ENCODE assay signal across 19 cellular contexts in the genomic region with DNA sequence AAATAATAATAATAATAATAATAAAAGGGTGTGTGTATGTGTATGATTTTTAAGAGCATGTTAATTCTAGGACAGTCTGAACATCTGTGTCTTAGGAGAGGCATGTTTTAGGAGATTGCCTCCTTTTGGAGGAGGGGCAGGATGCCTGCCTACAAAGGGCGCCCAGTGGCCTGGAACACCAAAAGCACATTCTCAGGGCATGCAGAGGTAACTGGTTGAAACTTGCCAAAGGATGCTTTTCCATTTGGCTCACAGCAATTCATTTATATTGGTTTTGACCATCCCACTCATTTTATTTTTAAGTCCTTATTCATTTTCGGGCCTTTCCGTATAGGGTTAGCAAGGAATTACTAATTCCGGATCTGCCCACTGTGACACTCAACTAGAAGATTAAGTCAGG. TPM values are rescaled to one million over a fixed set of nuclear protein-coding genes. Genes with fewer than 3 reads are reported as not detected.
DNase-seq lines count a peak whose midpoint lies in the region; ATAC-seq, FAIRE-seq and TF ChIP-seq lines count a peak whose summit lies in the region.
"Had no signal": no experiment of that assay in that cellular context is flagged by ENCODE, and none has a peak within 500 bp of the region (broad histone marks: within the 10 kb centered on the region; RNA-seq: fewer than 3 reads in every experiment).

No MANE protein-coding gene starts in this region.

- no peak overlapping the region for H3K56ac ChIP-seq in mesendoderm (ENCODE audit: low read length)

- no peak overlapping the region for H2AK5ac ChIP-seq in mesendoderm (ENCODE audit: low read length)

- in situ Hi-C loops in mammary epithelial cell (cut with MboI; ENCODE audit: low sequenced_read_pairs in 2 of 2), result no loop called here

- peak overlapping the region; percentile 96 for H3K9ac ChIP-seq in mammary epithelial cell (ENCODE audit: insufficient read depth, low read length)
- H3K9ac ChIP-seq in mesendoderm (ENCODE audit: low read length), result no peak overlapping the region
- H3K9ac ChIP-seq: parathyroid adenoma had no signal

- TF ChIP-seq CTCF in mammary epithelial cell (conservative IDR thresholded peaks at IDR 0.05 in 1 of 2, IDR thresholded peaks at IDR 0.05 in 1 of 2; ENCODE audit: extremely low read depth in 1 of 2, insufficient read depth in 1 of 2, low read depth in 1 of 2, low read length in 2 of 2), result no peak

- H3K4ac ChIP-seq in mesendoderm (ENCODE audit: low read depth, low read length), result no peak overlapping the region

- H2BK5ac ChIP-seq in mesendoderm (ENCODE audit: low read length), result no peak overlapping the region

- dilution Hi-C loops in mammary epithelial cell (cut with HindIII; ENCODE audit: low sequenced_read_pairs), result no loop called here

- H3K36me3 ChIP-seq in mammary epithelial cell (ENCODE audit: insufficient read depth, low read length) (no peaks in the 10 kb centered on the region), mesendoderm (ENCODE audit: control insufficient read depth, insufficient read depth, low read length) (no peaks in the 10 kb centered on the region)
- H3K36me3 ChIP-seq: sigmoid colon had no signal

- no TSS peak for BruUV-seq in mammary epithelial cell (replicated peaks; lab: Mats Ljungman, UMichigan)

- peak overlapping the region; percentile 74 for H3K4me2 ChIP-seq in mammary epithelial cell (ENCODE audit: insufficient read depth, low read depth, low read length)
- H3K4me2 ChIP-seq in mesendoderm (ENCODE audit: low read length), result no peak overlapping the region

- H3K4me1 ChIP-seq in mammary epithelial cell (ENCODE audit: insufficient read depth, low read length), result peaks cover 51% of the 10 kb centered on the region
- no peaks in the 10 kb centered on the region for H3K4me1 ChIP-seq in mesendoderm (ENCODE audit: control insufficient read depth, low read depth, low read length)
- H3K4me1 ChIP-seq: parathyroid adenoma, sigmoid colon had no signal

- H2BK15ac ChIP-seq in mesendoderm (replicated peaks; ENCODE audit: low read depth), result no peak overlapping the region

- ATAC-seq in GM21529 (IDR thresholded peaks at IDR 0.05; ENCODE audit: unreplicated experiment), result no peak
- ATAC-seq: naive thymus-derived CD8-positive, alpha-beta T cell; stimulated activated memory B cell treated with anti-CD40 and anti-IgM and Interleukin-4, amounts not matched to agents 10 μg/mL and 1 μg/mL and 100 μg/mL, for 72 hours had no signal

- peak overlapping the region in 1 of 3 experiments; percentile 15 for H3K4me3 ChIP-seq in mammary epithelial cell (replicated peaks in 1 of 3; ENCODE audit: insufficient read depth in 1 of 3, low read depth in 2 of 3, low read length in 3 of 3)
- H3K4me3 ChIP-seq in mesendoderm (ENCODE audit: low read length), result no peak overlapping the region
- H3K4me3 ChIP-seq: sigmoid colon, SK-N-MC had no signal

- H3K79me2 ChIP-seq in mammary epithelial cell (ENCODE audit: insufficient read depth, low read length) (no peaks in the 10 kb centered on the region), mesendoderm (ENCODE audit: control insufficient read depth, insufficient read depth, low read length) (no peaks in the 10 kb centered on the region)
- H3K79me2 ChIP-seq: parathyroid adenoma had no signal

- no peak overlapping the region for H3K18ac ChIP-seq in mesendoderm (ENCODE audit: low read length)

- no peaks in the 10 kb centered on the region for H3K79me1 ChIP-seq in mesendoderm (ENCODE audit: low read length)

- no peak for TF ChIP-seq POLR2A in GM12891 (IDR thresholded peaks at IDR 0.05; ENCODE audit: low read depth, low read length)

- H2AFZ ChIP-seq in mammary epithelial cell (ENCODE audit: low read depth, low read length), result no peak overlapping the region
- H2AFZ ChIP-seq: parathyroid adenoma had no signal

- DNase-seq in LHCN-M2 (ENCODE audit: low read depth), result peak; percentile 35
- DNase-seq in mammary epithelial cell, result peak; percentile 96
- peak; percentile 19 for DNase-seq in mesendoderm
- no peak for DNase-seq in GM12891 (ENCODE audit: insufficient read length, low spot score)
- no peak for DNase-seq in DMS 273 treated with DMSO at 0.1 percent for 48 hours (lab: John Stamatoyannopoulos, UW)
- no peak for DNase-seq in retina
- DNase-seq: activated B cell treated with CpG ODN at 0.5 μM for 24 hours; activated CD4-positive, alpha-beta T cell treated with anti-CD3 and anti-CD28 coated beads, Interleukin-2, amount 50 U/mL, for 48 hours; activated gamma-delta T cell; AML-193; naive thymus-derived CD8-positive, alpha-beta T cell; NCI-H1694 treated with DMSO at 0.1 percent for 48 hours; NCI-H774; sigmoid colon had no signal

- FAIRE-seq in GM12891 (lab: Jason Lieb, UNC), result no peak

- WGBS in mammary epithelial cell (ENCODE audit: low coverage, missing lambda C conversion rate), result 3% methylated on average over 4 of the region's 4 CpGs
- no CpG with 5 or more reads among the region's 4 CpGs for WGBS in mesendoderm (ENCODE audit: extremely low coverage, insufficient coverage, low lambda C conversion rate)

- no peaks in the 10 kb centered on the region for H4K20me1 ChIP-seq in mammary epithelial cell (ENCODE audit: insufficient read depth, low read length)

- H3K27me3 ChIP-seq in mammary epithelial cell (ENCODE audit: insufficient read depth, low read length) (no peaks in the 10 kb centered on the region), mesendoderm (ENCODE audit: insufficient read depth, low read length, poor library complexity) (no peaks in the 10 kb centered on the region)
- H3K27me3 ChIP-seq: sigmoid colon had no signal

- no peak overlapping the region for H4K8ac ChIP-seq in mesendoderm (ENCODE audit: low read depth, low read length)

- H3K9me3 ChIP-seq in mammary epithelial cell (replicated peaks; ENCODE audit: insufficient read depth, low read length), result no peaks in the 10 kb centered on the region
- H3K9me3 ChIP-seq: sigmoid colon had no signal

- intact Hi-C loops in mammary epithelial cell (cut with micrococcal nuclease), result loop anchor here (1.0 to 2.0 kb wide), 5 partner anchors 15 to 140 kb away; partner anchors contain the start of gene LAMC2

- no peak overlapping the region for H3K23ac ChIP-seq in mesendoderm (ENCODE audit: low read length)

- no peak overlapping the region for H2BK120ac ChIP-seq in mesendoderm (ENCODE audit: low read depth, low read length)

- H3K27ac ChIP-seq in mammary epithelial cell (ENCODE audit: insufficient read depth, low read depth, low read length) (peak overlapping the region; percentile 100), mesendoderm (ENCODE audit: low read depth, low read length) (no peak overlapping the region)
- H3K27ac ChIP-seq: parathyroid adenoma, sigmoid colon, SK-N-MC had no signal

- CTCF ChIA-PET in mammary epithelial cell (lab: Charles Lee; ENCODE audit: low non-redundant PET), result no interaction called here

- H4K5ac ChIP-seq in mesendoderm (ENCODE audit: low read length), result no peak overlapping the region

TF ChIP-seq in GM12891, 5 proteins besides CTCF, POLR2A, EP300 and RAD21:
- TF ChIP-seq PAX5 (IDR thresholded peaks at IDR 0.05; ENCODE audit: insufficient read depth, low read length, severe bottlenecking), result no peak
- TF ChIP-seq POU2F2 (IDR thresholded peaks at IDR 0.05; ENCODE audit: low read depth, low read length), result no peak
- TF ChIP-seq SPI1 (IDR thresholded peaks at IDR 0.05; ENCODE audit: low read depth, low read length), result no peak
- TF ChIP-seq TAF1 (IDR thresholded peaks at IDR 0.05; ENCODE audit: low read depth, low read length), result no peak
- TF ChIP-seq POLR2AphosphoS5 (IDR thresholded peaks at IDR 0.05; ENCODE audit: low read depth, low read length), result no peak

RNA-seq across cellular contexts. Expression of gene LAMC2, which starts 21.1 kb away (rescaled TPM):
- total RNA-seq in LHCN-M2 (2014; rRNA removed) (2.0 and 3.5 TPM in 2 replicates), mammary epithelial cell (1,000 to 10,000 TPM; 1,201 to 2,277 TPM)
- 0.84 TPM for polyA plus RNA-seq in LHCN-M2 (2012)
- 1,668 TPM for polyA plus RNA-seq in mammary epithelial cell
- polyA minus RNA-seq in mammary epithelial cell, result 2,109 TPM
- polyA plus RNA-seq in mesendoderm (2013, experiment 1 of 2), result 6.4 TPM
- 6.9 TPM for polyA plus RNA-seq in mesendoderm (2013, experiment 2 of 2)
- polyA plus RNA-seq in GM12891 (2012; ENCODE audit: low read depth, missing spikeins), result 0.14 TPM
- total RNA-seq: activated B cell treated with CpG ODN at 0.5 μM for 24 hours; naive thymus-derived CD8-positive, alpha-beta T cell; T-helper 2 cell treated with Interferon-gamma antibody and Interleukin-4, amounts not matched to agents 100 ng/mL and 5 ng/mL, for 36 hours had no signal
- polyA plus RNA-seq: naive thymus-derived CD8-positive, alpha-beta T cell had no signal

Comparison
In these comparisons a context has a peak if more than half of its experiments do, and no peak if none do; other contexts are left out.
1. DNase-seq: peak in LHCN-M2 (single experiment), mammary epithelial cell (single experiment) and mesendoderm (single experiment); none in GM12891 (single experiment), DMS 273 treated with DMSO at 0.1 percent for 48 hours (single experiment) and retina (single experiment).
2. RNA of gene LAMC2, which starts 21.1 kb away (total RNA-seq): 1,201 to 2,277 TPM in mammary epithelial cell; 2.0 to 3.5 TPM in LHCN-M2; every median in the first group is over 100 times any median in the second.